ENCODE assay signal across 2 cellular contexts in the genomic region with DNA sequence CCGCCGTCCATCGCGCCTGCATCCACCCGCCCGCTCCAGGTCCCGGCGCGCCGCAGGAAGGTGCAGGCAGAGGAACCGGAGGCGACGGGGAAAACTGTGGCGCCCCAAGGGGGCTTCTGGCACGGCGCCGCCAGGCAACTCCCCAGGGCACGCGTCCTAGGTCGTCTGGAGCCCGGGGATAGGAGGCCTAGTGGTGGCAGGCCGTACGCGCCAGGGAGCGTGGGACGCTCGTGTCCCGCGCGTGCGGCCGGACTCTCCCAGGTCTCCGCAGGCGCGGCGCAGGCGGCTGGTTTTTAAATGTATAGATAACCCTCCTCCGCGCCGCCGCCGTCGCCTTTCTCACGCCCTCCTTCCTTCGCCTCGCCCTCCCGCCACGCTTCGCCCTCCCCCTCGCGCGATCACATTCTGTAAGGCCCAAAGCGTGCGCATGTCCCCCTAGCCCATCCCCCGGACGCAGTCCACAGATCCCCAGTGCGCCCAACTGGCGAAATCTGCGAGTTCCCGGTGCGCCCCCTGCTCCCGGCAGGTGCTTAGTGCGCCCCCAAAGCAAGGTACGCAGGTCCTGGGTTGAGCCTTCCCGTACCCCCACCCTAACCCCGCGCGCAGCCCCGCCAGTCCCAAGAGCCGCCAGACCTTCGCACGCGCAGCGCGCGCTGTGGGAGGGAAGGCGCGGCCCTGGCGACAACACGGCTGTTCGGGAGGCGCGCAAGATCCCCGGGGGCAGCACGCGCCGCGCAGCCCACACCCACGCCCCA.
TF ChIP-seq lines count a peak whose summit lies in the region.

Gene ASCL2, minus strand, starts transcription at position 267 of the 755 bp plus-strand sequence. Its CDS starts 256 bp downstream, at position 11.

TF ChIP-seq in SK-N-SH, 30 proteins besides CTCF, POLR2A, EP300 and RAD21 (continued from another document):
- TF ChIP-seq SIN3A (IDR thresholded peaks at IDR 0.05; ENCODE audit: borderline replicate concordance, low read depth, low read length) = no peak
- TF ChIP-seq, protein P1, sequence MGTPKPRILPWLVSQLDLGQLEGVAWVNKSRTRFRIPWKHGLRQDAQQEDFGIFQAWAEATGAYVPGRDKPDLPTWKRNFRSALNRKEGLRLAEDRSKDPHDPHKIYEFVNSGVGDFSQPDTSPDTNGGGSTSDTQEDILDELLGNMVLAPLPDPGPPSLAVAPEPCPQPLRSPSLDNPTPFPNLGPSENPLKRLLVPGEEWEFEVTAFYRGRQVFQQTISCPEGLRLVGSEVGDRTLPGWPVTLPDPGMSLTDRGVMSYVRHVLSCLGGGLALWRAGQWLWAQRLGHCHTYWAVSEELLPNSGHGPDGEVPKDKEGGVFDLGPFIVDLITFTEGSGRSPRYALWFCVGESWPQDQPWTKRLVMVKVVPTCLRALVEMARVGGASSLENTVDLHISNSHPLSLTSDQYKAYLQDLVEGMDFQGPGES (IDR thresholded peaks at IDR 0.05; ENCODE audit: low read depth, low read length) = no peak

TF ChIP-seq in SK-N-SH treated with all-trans-retinoic acid at 6 μM for 48 hours, 23 proteins besides CTCF, POLR2A, EP300 and RAD21 (continued from another document):
- TF ChIP-seq, protein P2, sequence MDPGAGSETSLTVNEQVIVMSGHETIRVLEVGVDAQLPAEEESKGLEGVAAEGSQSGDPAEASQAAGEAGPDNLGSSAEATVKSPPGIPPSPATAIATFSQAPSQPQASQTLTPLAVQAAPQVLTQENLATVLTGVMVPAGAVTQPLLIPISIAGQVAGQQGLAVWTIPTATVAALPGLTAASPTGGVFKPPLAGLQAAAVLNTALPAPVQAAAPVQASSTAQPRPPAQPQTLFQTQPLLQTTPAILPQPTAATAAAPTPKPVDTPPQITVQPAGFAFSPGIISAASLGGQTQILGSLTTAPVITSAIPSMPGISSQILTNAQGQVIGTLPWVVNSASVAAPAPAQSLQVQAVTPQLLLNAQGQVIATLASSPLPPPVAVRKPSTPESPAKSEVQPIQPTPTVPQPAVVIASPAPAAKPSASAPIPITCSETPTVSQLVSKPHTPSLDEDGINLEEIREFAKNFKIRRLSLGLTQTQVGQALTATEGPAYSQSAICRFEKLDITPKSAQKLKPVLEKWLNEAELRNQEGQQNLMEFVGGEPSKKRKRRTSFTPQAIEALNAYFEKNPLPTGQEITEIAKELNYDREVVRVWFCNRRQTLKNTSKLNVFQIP (CRISPR knock-in tag; IDR thresholded peaks at IDR 0.05; ENCODE audit: borderline replicate concordance, low read depth) = no peak
- TF ChIP-seq RARB (CRISPR knock-in tag; IDR thresholded peaks at IDR 0.05) = no peak
- no peak for TF ChIP-seq PPARA (CRISPR knock-in tag; IDR thresholded peaks at IDR 0.05; ENCODE audit: borderline replicate concordance)
- TF ChIP-seq ISL1 (CRISPR knock-in tag; IDR thresholded peaks at IDR 0.05) = no peak
- TF ChIP-seq ZFP3 (CRISPR knock-in tag; IDR thresholded peaks at IDR 0.05) = no peak
- TF ChIP-seq ARNTL (CRISPR knock-in tag; IDR thresholded peaks at IDR 0.05; ENCODE audit: borderline replicate concordance, low read depth) = no peak
- TF ChIP-seq ZNF8 (CRISPR knock-in tag; IDR thresholded peaks at IDR 0.05) = no peak
- TF ChIP-seq ZFP30 (CRISPR knock-in tag; IDR thresholded peaks at IDR 0.05) = no peak
- no peak for TF ChIP-seq TOX (CRISPR knock-in tag; IDR thresholded peaks at IDR 0.05; ENCODE audit: borderline replicate concordance)
